In the genomic region with DNA sequence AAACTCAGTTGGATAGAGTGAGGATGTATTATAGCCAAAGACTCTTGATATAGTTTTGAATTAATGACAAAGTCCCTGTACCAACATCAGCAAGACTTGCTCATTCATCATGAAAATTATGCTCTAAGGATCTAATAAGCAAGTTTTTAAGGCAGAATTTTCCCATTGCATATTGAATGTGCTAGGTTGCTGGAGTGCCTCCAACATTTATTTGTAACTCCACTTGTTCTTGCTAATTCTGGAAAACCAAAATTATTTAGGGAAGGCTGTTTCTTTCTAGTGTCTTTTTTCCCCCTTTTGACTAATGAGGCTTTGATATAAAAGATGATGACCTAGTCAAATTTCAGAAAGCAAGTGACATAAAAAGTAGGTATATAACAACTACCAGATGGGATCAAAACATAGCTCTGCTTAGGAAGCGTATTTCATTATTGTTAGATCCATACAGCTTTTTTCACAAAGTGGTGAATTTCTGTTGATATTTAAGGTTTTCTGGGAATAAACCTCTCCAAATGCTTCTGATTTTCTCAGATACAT, we compare ENCODE assay signal across 2 cellular contexts.
TF ChIP-seq lines count a peak whose summit lies in the region.

No MANE protein-coding gene starts in this region.

TF ChIP-seq in HepG2, 621 proteins besides CTCF, POLR2A, EP300 and RAD21:
- TF ChIP-seq MAFK (conservative IDR thresholded peaks at IDR 0.05 in 1 of 2, IDR thresholded peaks at IDR 0.05 in 1 of 2; ENCODE audit: low read length in 2 of 2) (peak; percentile 42 to 78), GFI1 (CRISPR knock-in tag; IDR thresholded peaks at IDR 0.05; ENCODE audit: borderline replicate concordance) (no peak), MAFF (IDR thresholded peaks at IDR 0.05; ENCODE audit: low read depth, low read length) (peak; percentile 68), ZNF354B (CRISPR knock-in tag; IDR thresholded peaks at IDR 0.05) (no peak), ZNF20 (CRISPR knock-in tag; IDR thresholded peaks at IDR 0.05) (no peak), ZNF337 (CRISPR knock-in tag; IDR thresholded peaks at IDR 0.05; ENCODE audit: borderline replicate concordance, low read depth) (no peak), ZNF678 (CRISPR knock-in tag; IDR thresholded peaks at IDR 0.05) (no peak), ZBTB1 (CRISPR knock-in tag; IDR thresholded peaks at IDR 0.05; ENCODE audit: borderline replicate concordance) (no peak)
TF ChIP-seq in HepG2: peak in this region for 2.

TF ChIP-seq in K562, 482 proteins besides CTCF, POLR2A, EP300 and RAD21:
- TF ChIP-seq ZNF316 (IDR thresholded peaks at IDR 0.05) (peak; percentile 30; the same call in 1 of the 2 replicates), SIX5 (IDR thresholded peaks at IDR 0.05; ENCODE audit: borderline replicate concordance in 1 of 2, insufficient read depth in 1 of 2, low read depth in 1 of 2, low read length in 2 of 2) (no peak)
